In the genomic region with DNA sequence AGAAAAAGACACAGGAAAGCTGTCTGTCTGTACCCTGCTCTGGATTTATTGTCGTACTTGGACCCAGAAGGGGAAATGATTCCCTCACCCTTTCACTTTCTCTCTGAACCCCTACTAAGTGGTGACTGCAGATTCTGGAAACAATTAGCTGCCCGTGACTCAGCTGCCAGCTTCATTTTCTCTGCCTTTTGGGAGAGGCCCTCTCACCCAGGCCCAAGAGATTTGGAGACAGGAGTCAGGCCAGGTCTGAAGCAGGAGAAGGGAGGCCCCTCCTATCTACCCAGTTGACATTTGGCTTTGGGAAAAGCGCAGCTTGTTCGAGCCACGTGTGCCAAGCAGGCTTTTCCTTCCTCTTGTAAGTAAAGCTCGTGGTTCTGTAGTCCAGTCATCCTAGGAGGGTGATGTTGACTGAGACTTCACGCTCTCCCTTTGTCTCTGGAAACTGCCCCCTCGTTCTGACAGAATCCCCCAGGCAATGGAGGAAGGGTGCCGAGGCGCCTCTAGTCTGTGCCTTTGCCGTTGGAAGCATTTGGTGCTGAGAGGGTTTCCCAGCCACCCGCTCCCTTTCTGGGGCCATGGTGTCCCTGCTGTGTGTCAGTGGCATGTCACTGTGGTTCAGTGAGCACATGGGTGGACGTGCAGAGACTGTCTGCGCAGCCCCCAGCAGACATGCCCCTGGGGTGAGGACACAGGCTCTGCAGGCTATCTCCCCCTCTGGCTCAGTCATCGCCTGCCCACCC, we compare ENCODE assay signal across 1 cellular context.
TF ChIP-seq lines count a peak whose summit lies in the region.

No MANE protein-coding gene starts in this region.

TF ChIP-seq in GM23338, 12 proteins besides CTCF, POLR2A, EP300 and RAD21 (continued from another document):
- TF ChIP-seq, protein P1, sequence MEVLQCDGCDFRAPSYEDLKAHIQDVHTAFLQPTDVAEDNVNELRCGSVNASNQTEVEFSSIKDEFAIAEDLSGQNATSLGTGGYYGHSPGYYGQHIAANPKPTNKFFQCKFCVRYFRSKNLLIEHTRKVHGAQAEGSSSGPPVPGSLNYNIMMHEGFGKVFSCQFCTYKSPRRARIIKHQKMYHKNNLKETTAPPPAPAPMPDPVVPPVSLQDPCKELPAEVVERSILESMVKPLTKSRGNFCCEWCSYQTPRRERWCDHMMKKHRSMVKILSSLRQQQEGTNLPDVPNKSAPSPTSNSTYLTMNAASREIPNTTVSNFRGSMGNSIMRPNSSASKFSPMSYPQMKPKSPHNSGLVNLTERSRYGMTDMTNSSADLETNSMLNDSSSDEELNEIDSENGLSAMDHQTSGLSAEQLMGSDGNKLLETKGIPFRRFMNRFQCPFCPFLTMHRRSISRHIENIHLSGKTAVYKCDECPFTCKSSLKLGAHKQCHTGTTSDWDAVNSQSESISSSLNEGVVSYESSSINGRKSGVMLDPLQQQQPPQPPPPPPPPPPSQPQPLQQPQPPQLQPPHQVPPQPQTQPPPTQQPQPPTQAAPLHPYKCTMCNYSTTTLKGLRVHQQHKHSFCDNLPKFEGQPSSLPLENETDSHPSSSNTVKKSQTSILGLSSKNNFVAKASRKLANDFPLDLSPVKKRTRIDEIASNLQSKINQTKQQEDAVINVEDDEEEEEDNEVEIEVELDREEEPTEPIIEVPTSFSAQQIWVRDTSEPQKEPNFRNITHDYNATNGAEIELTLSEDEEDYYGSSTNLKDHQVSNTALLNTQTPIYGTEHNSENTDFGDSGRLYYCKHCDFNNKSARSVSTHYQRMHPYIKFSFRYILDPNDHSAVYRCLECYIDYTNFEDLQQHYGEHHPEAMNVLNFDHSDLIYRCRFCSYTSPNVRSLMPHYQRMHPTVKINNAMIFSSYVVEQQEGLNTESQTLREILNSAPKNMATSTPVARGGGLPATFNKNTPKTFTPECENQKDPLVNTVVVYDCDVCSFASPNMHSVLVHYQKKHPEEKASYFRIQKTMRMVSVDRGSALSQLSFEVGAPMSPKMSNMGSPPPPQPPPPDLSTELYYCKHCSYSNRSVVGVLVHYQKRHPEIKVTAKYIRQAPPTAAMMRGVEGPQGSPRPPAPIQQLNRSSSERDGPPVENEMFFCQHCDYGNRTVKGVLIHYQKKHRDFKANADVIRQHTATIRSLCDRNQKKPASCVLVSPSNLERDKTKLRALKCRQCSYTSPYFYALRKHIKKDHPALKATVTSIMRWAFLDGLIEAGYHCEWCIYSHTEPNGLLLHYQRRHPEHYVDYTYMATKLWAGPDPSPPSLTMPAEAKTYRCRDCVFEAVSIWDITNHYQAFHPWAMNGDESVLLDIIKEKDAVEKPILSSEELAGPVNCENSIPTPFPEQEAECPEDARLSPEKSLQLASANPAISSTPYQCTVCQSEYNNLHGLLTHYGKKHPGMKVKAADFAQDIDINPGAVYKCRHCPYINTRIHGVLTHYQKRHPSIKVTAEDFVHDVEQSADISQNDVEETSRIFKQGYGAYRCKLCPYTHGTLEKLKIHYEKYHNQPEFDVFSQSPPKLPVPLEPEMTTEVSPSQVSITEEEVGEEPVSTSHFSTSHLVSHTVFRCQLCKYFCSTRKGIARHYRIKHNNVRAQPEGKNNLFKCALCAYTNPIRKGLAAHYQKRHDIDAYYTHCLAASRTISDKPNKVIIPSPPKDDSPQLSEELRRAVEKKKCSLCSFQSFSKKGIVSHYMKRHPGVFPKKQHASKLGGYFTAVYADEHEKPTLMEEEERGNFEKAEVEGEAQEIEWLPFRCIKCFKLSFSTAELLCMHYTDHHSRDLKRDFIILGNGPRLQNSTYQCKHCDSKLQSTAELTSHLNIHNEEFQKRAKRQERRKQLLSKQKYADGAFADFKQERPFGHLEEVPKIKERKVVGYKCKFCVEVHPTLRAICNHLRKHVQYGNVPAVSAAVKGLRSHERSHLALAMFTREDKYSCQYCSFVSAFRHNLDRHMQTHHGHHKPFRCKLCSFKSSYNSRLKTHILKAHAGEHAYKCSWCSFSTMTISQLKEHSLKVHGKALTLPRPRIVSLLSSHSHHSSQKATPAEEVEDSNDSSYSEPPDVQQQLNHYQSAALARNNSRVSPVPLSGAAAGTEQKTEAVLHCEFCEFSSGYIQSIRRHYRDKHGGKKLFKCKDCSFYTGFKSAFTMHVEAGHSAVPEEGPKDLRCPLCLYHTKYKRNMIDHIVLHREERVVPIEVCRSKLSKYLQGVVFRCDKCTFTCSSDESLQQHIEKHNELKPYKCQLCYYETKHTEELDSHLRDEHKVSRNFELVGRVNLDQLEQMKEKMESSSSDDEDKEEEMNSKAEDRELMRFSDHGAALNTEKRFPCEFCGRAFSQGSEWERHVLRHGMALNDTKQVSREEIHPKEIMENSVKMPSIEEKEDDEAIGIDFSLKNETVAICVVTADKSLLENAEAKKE (CRISPR knock-in tag; IDR thresholded peaks at IDR 0.05) = no peak
- TF ChIP-seq NANOG (IDR thresholded peaks at IDR 0.05; ENCODE audit: borderline replicate concordance) = no peak
